In genomic region chr16:81473969-81474959, GRCh38 we compare ENCODE assay signal across 12 cellular contexts. TPM values are rescaled to one million over a fixed set of nuclear protein-coding genes. Genes with fewer than 3 reads are reported as not detected.
A peak's percentile ranks its signal among the peaks of the same experiment; 100 is the strongest.
DNase-seq lines count a peak whose midpoint lies in the region; ATAC-seq and TF ChIP-seq lines count a peak whose summit lies in the region.
"Had no signal": no experiment of that assay in that cellular context is flagged by ENCODE, and none has a peak within 500 bp of the region (broad histone marks: within the 10 kb centered on the region; RNA-seq: fewer than 3 reads in every experiment).

No MANE protein-coding gene starts in this region.

- H3K27me3 ChIP-seq in brain microvascular endothelial cell (replicated peaks) = no peaks in the 10 kb centered on the region
- no peaks in the 10 kb centered on the region for H3K27me3 ChIP-seq in stomach

- H3K36me3 ChIP-seq in brain microvascular endothelial cell (replicated peaks) (no peaks in the 10 kb centered on the region), stomach (peaks cover 0 to 12% (median 8%) of the 10 kb centered on the region in 4 donors)

- H3K36me3 Mint-ChIP-seq in HFFc6 (ENCODE audit: low read depth) = peaks cover 22% of the 10 kb centered on the region
- H3K36me3 Mint-ChIP-seq in naive B cell = peaks cover 0 to 7% of the 10 kb centered on the region in 2 donors

- intact Hi-C loops in stomach (cut with DNase I; ENCODE audit: low total_unique reads) = no loop called here

- no peak for TF ChIP-seq POLR2A in stomach (IDR thresholded peaks at IDR 0.05)

- peaks cover 56% of the 10 kb centered on the region for H3K4me1 Mint-ChIP-seq in HFFc6 (ENCODE audit: low read depth)
- H3K4me1 Mint-ChIP-seq in naive B cell = peaks cover 86 to 98% (median 94%) of the 10 kb centered on the region in 3 donors

- 83 to 88% (median 85%) methylated on average over 15 to 20 of the region's 20 CpGs for WGBS in stomach, 5 donors

- DNase-seq in HFFc6 (no peak), brain microvascular endothelial cell (no peak), naive B cell (no peak), stomach (no peak), SW480 (ENCODE audit: low spot score) (no peak), NOMO-1 treated with DMSO at 0.1 percent for 48 hours (lab: John Stamatoyannopoulos, UW; ENCODE audit: unreplicated experiment) (no peak), T-helper 9 cell (no peak)
- DNase-seq: DMS79 treated with DMSO at 0.1 percent for 48 hours, kidney glomerular epithelial cell, NCI-H2029, NCI-H69, SHP77 treated with DMSO at 0.1 percent for 48 hours had no signal

- H3K27me3 Mint-ChIP-seq in HFFc6 (ENCODE audit: insufficient read depth) (no peaks in the 10 kb centered on the region; the same call in none of the 2 replicates), naive B cell (no peaks in the 10 kb centered on the region)

- H3K27ac Mint-ChIP-seq in HFFc6 = peak overlapping the region; percentile 66
- peak overlapping the region in 4 of 6 donors; percentile 62 to 84 (median 76) for H3K27ac Mint-ChIP-seq in naive B cell

- TF ChIP-seq CTCF in HFFc6 (IDR thresholded peaks at IDR 0.05) (no peak), brain microvascular endothelial cell (IDR thresholded peaks at IDR 0.05; ENCODE audit: low read depth, low read length, missing control alignments) (no peak), stomach (IDR thresholded peaks at IDR 0.05) (no peak)

- H3K4me3 Mint-ChIP-seq in HFFc6 (no peak overlapping the region), naive B cell (peak overlapping the region in 2 of 8 donors; percentile 62 to 86)

- no peak for ATAC-seq in naive B cell (ENCODE audit: low read depth in 2 of 2)

- TF ChIP-seq EP300 in stomach (IDR thresholded peaks at IDR 0.05) = no peak

- peaks cover 52 to 93% (median 74%) of the 10 kb centered on the region in 4 donors for H3K4me1 ChIP-seq in stomach

- H3K4me3 ChIP-seq in brain microvascular endothelial cell (ENCODE audit: low read depth, low read length) (no peak overlapping the region), stomach (no peak overlapping the region)

- in situ Hi-C loops in brain microvascular endothelial cell (cut with HindIII; ENCODE audit: low pct_ligation_motif_present, low sequenced_read_pairs) = no loop called here

- peak overlapping the region; percentile 65 for H3K27ac ChIP-seq in brain microvascular endothelial cell
- H3K27ac ChIP-seq in stomach = peak overlapping the region; percentile 15 to 64 (median 45)

- no peaks in the 10 kb centered on the region for H3K9me3 ChIP-seq in stomach

- H3K9me3 Mint-ChIP-seq in HFFc6 (no peaks in the 10 kb centered on the region), naive B cell (no peaks in the 10 kb centered on the region)

RNA-seq across cellular contexts. Expression of gene CMIP, which starts 29.7 kb away (rescaled TPM):
- total RNA-seq in HFFc6 (2021; fragmentation: NEBNext Ultra II Directional; extraction: Animal tissue kit (Norgen Biotek cat#: 25700)) = 10 to 100 TPM; 35.9 to 48.0 (median 43.5) TPM
- polyA plus RNA-seq in naive B cell (ENCODE audit: low read depth in 6 of 6) (1 to 10 TPM in 3 of 6 donors, under 1 TPM in 3; 0.61 to 2.5 (median 1.3) TPM), stomach (10 to 100 TPM; 11.5 to 54.3 (median 30.5) TPM)
- 10 to 100 TPM; 11.1 to 71.0 (median 31.9) TPM for total RNA-seq in stomach
